ENCODE assay signal across 1 cellular context in genomic region chr4:105708376-105709080, GRCh38.
A peak's percentile ranks its signal among the peaks of the same experiment; 100 is the strongest.
TF ChIP-seq lines count a peak whose summit lies in the region.

A gene with protein sequence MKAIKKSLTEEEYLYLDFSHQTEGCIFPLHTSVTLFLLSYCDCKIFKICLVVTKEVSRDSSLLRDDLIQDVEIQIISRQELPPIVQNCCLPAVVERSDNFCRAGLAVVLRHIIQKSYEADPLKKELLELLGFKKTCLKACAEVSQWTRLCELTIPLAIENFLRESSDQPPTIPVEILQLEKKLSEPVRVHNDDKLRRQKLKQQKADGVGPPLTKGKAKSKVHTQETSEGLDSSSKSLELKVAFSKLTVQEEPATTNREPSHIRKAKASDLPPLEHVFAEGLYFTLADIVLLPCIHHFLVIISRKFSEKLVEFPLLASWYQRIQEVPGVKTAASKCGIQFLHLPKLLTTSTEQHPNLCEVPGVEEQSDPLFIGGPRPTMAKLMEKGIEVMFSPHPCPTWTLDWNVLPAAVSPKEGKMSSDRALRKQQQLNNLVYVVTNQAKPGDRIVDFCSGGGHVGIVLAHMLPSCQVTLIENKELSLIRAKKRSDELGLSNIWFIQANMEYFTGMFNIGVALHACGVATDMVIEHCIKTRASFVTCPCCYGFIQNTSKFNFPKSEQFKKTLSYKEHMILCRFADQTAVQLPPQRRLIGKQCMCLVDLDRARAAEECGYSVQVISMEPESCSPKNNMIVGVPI (plus strand): TSS chr4:105708784. CDS start chr4:105717614, 8,830 bp downstream.
A gene with protein sequence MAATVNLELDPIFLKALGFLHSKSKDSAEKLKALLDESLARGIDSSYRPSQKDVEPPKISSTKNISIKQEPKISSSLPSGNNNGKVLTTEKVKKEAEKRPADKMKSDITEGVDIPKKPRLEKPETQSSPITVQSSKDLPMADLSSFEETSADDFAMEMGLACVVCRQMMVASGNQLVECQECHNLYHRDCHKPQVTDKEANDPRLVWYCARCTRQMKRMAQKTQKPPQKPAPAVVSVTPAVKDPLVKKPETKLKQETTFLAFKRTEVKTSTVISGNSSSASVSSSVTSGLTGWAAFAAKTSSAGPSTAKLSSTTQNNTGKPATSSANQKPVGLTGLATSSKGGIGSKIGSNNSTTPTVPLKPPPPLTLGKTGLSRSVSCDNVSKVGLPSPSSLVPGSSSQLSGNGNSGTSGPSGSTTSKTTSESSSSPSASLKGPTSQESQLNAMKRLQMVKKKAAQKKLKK (minus strand): TSS chr4:105708689. CDS start chr4:105700005, 8,684 bp downstream.

TF ChIP-seq in K562, 482 proteins besides CTCF, POLR2A, EP300 and RAD21 (continued from another document):
- TF ChIP-seq, protein P1, sequence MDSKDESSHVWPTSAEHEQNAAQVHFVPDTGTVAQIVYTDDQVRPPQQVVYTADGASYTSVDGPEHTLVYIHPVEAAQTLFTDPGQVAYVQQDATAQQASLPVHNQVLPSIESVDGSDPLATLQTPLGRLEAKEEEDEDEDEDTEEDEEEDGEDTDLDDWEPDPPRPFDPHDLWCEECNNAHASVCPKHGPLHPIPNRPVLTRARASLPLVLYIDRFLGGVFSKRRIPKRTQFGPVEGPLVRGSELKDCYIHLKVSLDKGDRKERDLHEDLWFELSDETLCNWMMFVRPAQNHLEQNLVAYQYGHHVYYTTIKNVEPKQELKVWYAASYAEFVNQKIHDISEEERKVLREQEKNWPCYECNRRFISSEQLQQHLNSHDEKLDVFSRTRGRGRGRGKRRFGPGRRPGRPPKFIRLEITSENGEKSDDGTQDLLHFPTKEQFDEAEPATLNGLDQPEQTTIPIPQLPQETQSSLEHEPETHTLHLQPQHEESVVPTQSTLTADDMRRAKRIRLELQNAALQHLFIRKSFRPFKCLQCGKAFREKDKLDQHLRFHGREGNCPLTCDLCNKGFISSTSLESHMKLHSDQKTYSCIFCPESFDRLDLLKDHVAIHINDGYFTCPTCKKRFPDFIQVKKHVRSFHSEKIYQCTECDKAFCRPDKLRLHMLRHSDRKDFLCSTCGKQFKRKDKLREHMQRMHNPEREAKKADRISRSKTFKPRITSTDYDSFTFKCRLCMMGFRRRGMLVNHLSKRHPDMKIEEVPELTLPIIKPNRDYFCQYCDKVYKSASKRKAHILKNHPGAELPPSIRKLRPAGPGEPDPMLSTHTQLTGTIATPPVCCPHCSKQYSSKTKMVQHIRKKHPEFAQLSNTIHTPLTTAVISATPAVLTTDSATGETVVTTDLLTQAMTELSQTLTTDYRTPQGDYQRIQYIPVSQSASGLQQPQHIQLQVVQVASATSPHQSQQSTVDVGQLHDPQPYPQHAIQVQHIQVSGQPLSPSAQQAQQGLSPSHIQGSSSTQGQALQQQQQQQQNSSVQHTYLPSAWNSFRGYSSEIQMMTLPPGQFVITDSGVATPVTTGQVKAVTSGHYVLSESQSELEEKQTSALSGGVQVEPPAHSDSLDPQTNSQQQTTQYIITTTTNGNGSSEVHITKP (IDR thresholded peaks at IDR 0.05; ENCODE audit: partially characterized antibody): peak; percentile 53
- peak; percentile 75; the same call in 1 of the 2 replicates for TF ChIP-seq NFATC3 (IDR thresholded peaks at IDR 0.05)
- peak; percentile 89 for TF ChIP-seq KDM5B (IDR thresholded peaks at IDR 0.05; ENCODE audit: insufficient replicate concordance, low read depth, low read length)
- TF ChIP-seq THRB (CRISPR knock-in tag; conservative IDR thresholded peaks at IDR 0.05): peak; percentile 47; the same call in 1 of the 2 replicates
- no peak for TF ChIP-seq NELFE (IDR thresholded peaks at IDR 0.05; ENCODE audit: insufficient read depth, insufficient read length)
- TF ChIP-seq STAT5A (IDR thresholded peaks at IDR 0.05; ENCODE audit: borderline replicate concordance, low read length): peak; percentile 61; the same call in 1 of the 2 replicates
- TF ChIP-seq TFAM (CRISPR knock-in tag; conservative IDR thresholded peaks at IDR 0.05): no peak
- no peak for TF ChIP-seq ZBTB5 (IDR thresholded peaks at IDR 0.05)
- no peak for TF ChIP-seq PHB2 (IDR thresholded peaks at IDR 0.05; ENCODE audit: low read depth)
- TF ChIP-seq, protein P2, sequence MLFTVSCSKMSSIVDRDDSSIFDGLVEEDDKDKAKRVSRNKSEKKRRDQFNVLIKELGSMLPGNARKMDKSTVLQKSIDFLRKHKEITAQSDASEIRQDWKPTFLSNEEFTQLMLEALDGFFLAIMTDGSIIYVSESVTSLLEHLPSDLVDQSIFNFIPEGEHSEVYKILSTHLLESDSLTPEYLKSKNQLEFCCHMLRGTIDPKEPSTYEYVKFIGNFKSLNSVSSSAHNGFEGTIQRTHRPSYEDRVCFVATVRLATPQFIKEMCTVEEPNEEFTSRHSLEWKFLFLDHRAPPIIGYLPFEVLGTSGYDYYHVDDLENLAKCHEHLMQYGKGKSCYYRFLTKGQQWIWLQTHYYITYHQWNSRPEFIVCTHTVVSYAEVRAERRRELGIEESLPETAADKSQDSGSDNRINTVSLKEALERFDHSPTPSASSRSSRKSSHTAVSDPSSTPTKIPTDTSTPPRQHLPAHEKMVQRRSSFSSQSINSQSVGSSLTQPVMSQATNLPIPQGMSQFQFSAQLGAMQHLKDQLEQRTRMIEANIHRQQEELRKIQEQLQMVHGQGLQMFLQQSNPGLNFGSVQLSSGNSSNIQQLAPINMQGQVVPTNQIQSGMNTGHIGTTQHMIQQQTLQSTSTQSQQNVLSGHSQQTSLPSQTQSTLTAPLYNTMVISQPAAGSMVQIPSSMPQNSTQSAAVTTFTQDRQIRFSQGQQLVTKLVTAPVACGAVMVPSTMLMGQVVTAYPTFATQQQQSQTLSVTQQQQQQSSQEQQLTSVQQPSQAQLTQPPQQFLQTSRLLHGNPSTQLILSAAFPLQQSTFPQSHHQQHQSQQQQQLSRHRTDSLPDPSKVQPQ (CRISPR knock-in tag; IDR thresholded peaks at IDR 0.05; ENCODE audit: borderline replicate concordance): no peak
- TF ChIP-seq HDAC3 (IDR thresholded peaks at IDR 0.05; ENCODE audit: borderline replicate concordance, partially characterized antibody): peak; percentile 73
